8 cellular contexts compared by ENCODE assay signal in the genomic region with DNA sequence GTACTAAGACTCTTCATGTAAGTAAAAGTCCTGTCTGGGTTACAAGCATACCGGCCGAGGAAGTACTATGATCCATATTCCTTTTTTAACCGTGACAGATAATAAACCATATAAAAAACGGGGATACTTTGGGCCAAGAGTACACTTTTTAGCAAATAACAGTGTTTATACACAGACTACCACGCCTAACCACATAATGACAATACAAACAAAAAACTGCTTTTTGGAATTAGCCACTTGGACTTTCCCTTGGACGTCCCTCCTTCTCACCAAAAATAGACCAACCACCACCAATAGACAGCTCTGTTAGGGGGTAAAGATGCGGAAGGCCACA. TPM values are rescaled to one million over a fixed set of nuclear protein-coding genes. Genes with fewer than 3 reads are reported as not detected.
DNase-seq lines count a peak whose midpoint lies in the region; ATAC-seq and TF ChIP-seq lines count a peak whose summit lies in the region.

No MANE protein-coding gene starts in this region.

- TF ChIP-seq CTCF in adrenal gland (IDR thresholded peaks at IDR 0.05) (no peak), right lobe of liver (IDR thresholded peaks at IDR 0.05) (no peak), thyroid gland (IDR thresholded peaks at IDR 0.05) (no peak)

- peaks cover 10% of the 10 kb centered on the region for H3K27me3 Mint-ChIP-seq in activated T-cell treated with anti-CD3 and anti-CD28 coated beads, Interleukin-2, amount 50 U/mL, for 24 hours

- WGBS in adrenal gland, 4 donors = 12 to 16% (median 13%) methylated on average over 7 of the region's 7 CpGs
- WGBS in right lobe of liver (ENCODE audit: insufficient coverage, low coverage, low lambda C conversion rate, missing lambda C conversion rate) = 3% methylated on average over 6 of the region's 7 CpGs
- 25 to 27% methylated on average over 7 of the region's 7 CpGs for WGBS in thyroid gland, 2 donors

- H3K4me3 ChIP-seq in adrenal gland (peak overlapping the region; percentile 73 to 99 (median 85)), right lobe of liver (peak overlapping the region; percentile 88 to 95 (median 94)), thyroid gland (replicated peaks in 1 of 3) (peak overlapping the region; percentile 67 to 82 (median 75))

- no peak for DNase-seq in activated T-cell treated with anti-CD3 and anti-CD28 coated beads, Interleukin-2, amount 50 U/mL, for 24 hours
- DNase-seq in activated T-cell treated with anti-CD3 and anti-CD28 coated beads, Interleukin-2, amount 50 U/mL, for 48 hours = no peak
- DNase-seq in adrenal gland = no peak
- no peak for DNase-seq in right lobe of liver
- DNase-seq in thyroid gland = no peak
- DNase-seq in globus pallidus (ENCODE audit: low spot score) = no peak
- DNase-seq in C1 segment of cervical spinal cord (lab: John Stamatoyannopoulos, UW) = no peak

- H3K9me3 Mint-ChIP-seq in activated T-cell treated with anti-CD3 and anti-CD28 coated beads, Interleukin-2, amount 50 U/mL, for 24 hours = no peaks in the 10 kb centered on the region

- no peaks in the 10 kb centered on the region for H3K9me3 ChIP-seq in adrenal gland (replicated peaks in 1 of 3)
- H3K9me3 ChIP-seq in right lobe of liver = no peaks in the 10 kb centered on the region
- H3K9me3 ChIP-seq in thyroid gland = no peaks in the 10 kb centered on the region

- H3K27ac ChIP-seq in adrenal gland (peak overlapping the region in 2 of 5 donors; percentile 64 to 81), right lobe of liver (peak overlapping the region in 1 of 3 donors; percentile 47), thyroid gland (no peak overlapping the region)

- TF ChIP-seq POLR2A in adrenal gland (IDR thresholded peaks at IDR 0.05) (no peak), right lobe of liver (IDR thresholded peaks at IDR 0.05) (no peak), thyroid gland (IDR thresholded peaks at IDR 0.05) (no peak)

- ATAC-seq in right lobe of liver (no peak), HG02884 (IDR thresholded peaks at IDR 0.05; ENCODE audit: unreplicated experiment) (no peak)

- H3K36me3 ChIP-seq in adrenal gland (replicated peaks in 1 of 2) (no peaks in the 10 kb centered on the region), right lobe of liver (no peaks in the 10 kb centered on the region), thyroid gland (no peaks in the 10 kb centered on the region)

- H3K36me3 Mint-ChIP-seq in activated T-cell treated with anti-CD3 and anti-CD28 coated beads, Interleukin-2, amount 50 U/mL, for 24 hours (ENCODE audit: low read depth) = peaks cover 38% of the 10 kb centered on the region

- intact Hi-C loops in adrenal gland (cut with DNase I) = no loop called here
- intact Hi-C loops in right lobe of liver (cut with DNase I) = no loop called here
- intact Hi-C loops in thyroid gland (cut with DNase I) = no loop called here

- peak overlapping the region; percentile 100 for H3K4me3 Mint-ChIP-seq in activated T-cell treated with anti-CD3 and anti-CD28 coated beads, Interleukin-2, amount 50 U/mL, for 24 hours

- H3K4me1 ChIP-seq in adrenal gland (replicated peaks in 1 of 2) (peaks cover 14 to 24% of the 10 kb centered on the region in 2 donors), right lobe of liver (peaks cover 0 to 33% (median 4%) of the 10 kb centered on the region in 4 donors), thyroid gland (peaks cover 11 to 31% of the 10 kb centered on the region in 2 donors)

- peaks cover 44% of the 10 kb centered on the region for H3K4me1 Mint-ChIP-seq in activated T-cell treated with anti-CD3 and anti-CD28 coated beads, Interleukin-2, amount 50 U/mL, for 24 hours (ENCODE audit: low read depth)

- peak overlapping the region; percentile 96 for H3K27ac Mint-ChIP-seq in activated T-cell treated with anti-CD3 and anti-CD28 coated beads, Interleukin-2, amount 50 U/mL, for 24 hours

- H3K27me3 ChIP-seq in adrenal gland = no peaks in the 10 kb centered on the region
- H3K27me3 ChIP-seq in right lobe of liver = no peaks in the 10 kb centered on the region
- no peaks in the 10 kb centered on the region for H3K27me3 ChIP-seq in thyroid gland

RNA-seq across cellular contexts. Expression of a gene that starts 0.8 kb away (rescaled TPM):
- total RNA-seq in adrenal gland (10 to 100 TPM; 16.7 to 38.9 (median 32.5) TPM), right lobe of liver (10 to 100 TPM; 11.6 to 15.5 (median 12.4) TPM), thyroid gland (10 to 100 TPM; 32.8 to 44.2 (median 38.2) TPM)
- 10 to 100 TPM; 23.3 to 40.3 (median 29.8) TPM for polyA plus RNA-seq in adrenal gland
